Comparison of ENCODE assay signal across 11 cellular contexts in genomic region chr15:67547836-67548531, GRCh38. TPM values are rescaled to one million over a fixed set of nuclear protein-coding genes. Genes with fewer than 3 reads are reported as not detected.
DNase-seq lines count a peak whose midpoint lies in the region; ATAC-seq and TF ChIP-seq lines count a peak whose summit lies in the region.
"Had no signal": no experiment of that assay in that cellular context is flagged by ENCODE, and none has a peak within 500 bp of the region (broad histone marks: within the 10 kb centered on the region; RNA-seq: fewer than 3 reads in every experiment).

No MANE protein-coding gene starts in this region.

- H3K4me3 Mint-ChIP-seq in stimulated activated effector memory CD8-positive, alpha-beta T cell treated with anti-CD3 and anti-CD28 coated beads, Interleukin-12 subunit alpha, Interleukin-12 subunit beta, amount 100 ng/mL, for 72 hours = no peak overlapping the region
- H3K4me3 Mint-ChIP-seq in activated CD4-positive, alpha-beta T cell treated with anti-CD3 and anti-CD28 coated beads, Interleukin-2, amount 10 ng/mL, durations not matched to agents 24 days and 14 days = no peak overlapping the region
- H3K4me3 Mint-ChIP-seq: activated T-cell treated with anti-CD3 and anti-CD28 coated beads, Interleukin-2, amount 50 U/mL, for 72 hours; stimulated activated memory B cell treated with anti-CD40 and anti-IgM and Interleukin-4, amounts not matched to agents 10 μg/mL and 1 μg/mL and 100 μg/mL, for 72 hours had no signal

- peaks cover 33% of the 10 kb centered on the region for H3K36me3 Mint-ChIP-seq in stimulated activated effector memory CD8-positive, alpha-beta T cell treated with anti-CD3 and anti-CD28 coated beads, Interleukin-12 subunit alpha, Interleukin-12 subunit beta, amount 100 ng/mL, for 72 hours
- H3K36me3 Mint-ChIP-seq in activated CD4-positive, alpha-beta T cell treated with anti-CD3 and anti-CD28 coated beads, Interleukin-2, amount 10 ng/mL, durations not matched to agents 24 days and 14 days (ENCODE audit: low read depth) = peaks cover 32% of the 10 kb centered on the region

- peaks cover 13% of the 10 kb centered on the region for H3K36me3 ChIP-seq in left ventricle myocardium inferior

- intact Hi-C loops in left ventricle myocardium inferior (cut with micrococcal nuclease) = no loop called here
- intact Hi-C loops in activated CD4-positive, alpha-beta T cell treated with anti-CD3 and anti-CD28 coated beads, Interleukin-2, amount 10 ng/mL, durations not matched to agents 24 days and 14 days (cut with micrococcal nuclease) = no loop called here

- peaks cover 60% of the 10 kb centered on the region for H3K4me1 ChIP-seq in left ventricle myocardium inferior

- H3K4me3 ChIP-seq in left ventricle myocardium inferior = no peak overlapping the region

- peaks cover 32% of the 10 kb centered on the region for H3K4me1 Mint-ChIP-seq in stimulated activated effector memory CD8-positive, alpha-beta T cell treated with anti-CD3 and anti-CD28 coated beads, Interleukin-12 subunit alpha, Interleukin-12 subunit beta, amount 100 ng/mL, for 72 hours
- H3K4me1 Mint-ChIP-seq in activated CD4-positive, alpha-beta T cell treated with anti-CD3 and anti-CD28 coated beads, Interleukin-2, amount 10 ng/mL, durations not matched to agents 24 days and 14 days = peaks cover 24% of the 10 kb centered on the region

- no peak for TF ChIP-seq CTCF in left ventricle myocardium inferior (IDR thresholded peaks at IDR 0.05; ENCODE audit: borderline replicate concordance)

- ATAC-seq in stimulated activated effector memory CD8-positive, alpha-beta T cell treated with anti-CD3 and anti-CD28 coated beads, Interleukin-12 subunit alpha, Interleukin-12 subunit beta, amount 100 ng/mL, for 72 hours = no peak
- no peak for ATAC-seq in HG03354 (IDR thresholded peaks at IDR 0.05; ENCODE audit: poor library complexity, severe bottlenecking, unreplicated experiment)
- ATAC-seq: activated T-cell treated with anti-CD3 and anti-CD28 coated beads, Interleukin-2, amount 50 U/mL, for 72 hours; stimulated activated memory B cell treated with anti-CD40 and anti-IgM and Interleukin-4, amounts not matched to agents 10 μg/mL and 1 μg/mL and 100 μg/mL, for 72 hours had no signal

- CTCF ChIA-PET in HEK293T (lab: Yijun Ruan, JAX) = interaction anchor here (0.7 kb wide), 1 partner anchor 191 kb away, joined by 4 read pairs; no protein-coding TSS in a partner anchor

- H3K27me3 Mint-ChIP-seq in activated CD4-positive, alpha-beta T cell treated with anti-CD3 and anti-CD28 coated beads, Interleukin-2, amount 10 ng/mL, durations not matched to agents 24 days and 14 days = no peaks in the 10 kb centered on the region
- H3K27me3 Mint-ChIP-seq: stimulated activated memory B cell treated with anti-CD40 and anti-IgM and Interleukin-4, amounts not matched to agents 10 μg/mL and 1 μg/mL and 100 μg/mL, for 72 hours had no signal

- peak overlapping the region; percentile 13 for H3K27ac Mint-ChIP-seq in stimulated activated effector memory CD8-positive, alpha-beta T cell treated with anti-CD3 and anti-CD28 coated beads, Interleukin-12 subunit alpha, Interleukin-12 subunit beta, amount 100 ng/mL, for 72 hours
- H3K27ac Mint-ChIP-seq in activated CD4-positive, alpha-beta T cell treated with anti-CD3 and anti-CD28 coated beads, Interleukin-2, amount 10 ng/mL, durations not matched to agents 24 days and 14 days = no peak overlapping the region
- H3K27ac Mint-ChIP-seq: activated T-cell treated with anti-CD3 and anti-CD28 coated beads, Interleukin-2, amount 50 U/mL, for 72 hours; stimulated activated memory B cell treated with anti-CD40 and anti-IgM and Interleukin-4, amounts not matched to agents 10 μg/mL and 1 μg/mL and 100 μg/mL, for 72 hours had no signal

- peak overlapping the region; percentile 47 for H3K27ac ChIP-seq in left ventricle myocardium inferior (replicated peaks)

- DNase-seq in HEK293T (ENCODE audit: extremely low spot score) (no peak), amniotic epithelial cell (ENCODE audit: low read depth) (peak; percentile 48), left ventricle myocardium inferior (no peak), NCI-H1417 treated with DMSO at 0.1 percent for 48 hours (lab: John Stamatoyannopoulos, UW) (no peak)
- no peak for DNase-seq in stimulated activated effector memory CD8-positive, alpha-beta T cell treated with anti-CD3 and anti-CD28 coated beads, Interleukin-12 subunit alpha, Interleukin-12 subunit beta, amount 100 ng/mL, for 72 hours (ENCODE audit: low spot score in 2 of 2)
- DNase-seq in activated CD4-positive, alpha-beta T cell treated with anti-CD3 and anti-CD28 coated beads, Interleukin-2, amount 10 ng/mL, durations not matched to agents 24 days and 14 days = no peak
- DNase-seq: activated T-cell treated with anti-CD3 and anti-CD28 coated beads, Interleukin-2, amount 50 U/mL, for 72 hours; Calu3; NCI-H226 had no signal

- H3K9me3 ChIP-seq in left ventricle myocardium inferior (replicated peaks) = no peaks in the 10 kb centered on the region

- H3K9me3 Mint-ChIP-seq in stimulated activated effector memory CD8-positive, alpha-beta T cell treated with anti-CD3 and anti-CD28 coated beads, Interleukin-12 subunit alpha, Interleukin-12 subunit beta, amount 100 ng/mL, for 72 hours = no peaks in the 10 kb centered on the region
- H3K9me3 Mint-ChIP-seq in activated CD4-positive, alpha-beta T cell treated with anti-CD3 and anti-CD28 coated beads, Interleukin-2, amount 10 ng/mL, durations not matched to agents 24 days and 14 days = no peaks in the 10 kb centered on the region
- H3K9me3 Mint-ChIP-seq: activated T-cell treated with anti-CD3 and anti-CD28 coated beads, Interleukin-2, amount 50 U/mL, for 72 hours; stimulated activated memory B cell treated with anti-CD40 and anti-IgM and Interleukin-4, amounts not matched to agents 10 μg/mL and 1 μg/mL and 100 μg/mL, for 72 hours had no signal

- POLR2A ChIA-PET in HEK293T (lab: Yijun Ruan, JAX) = interaction anchor here (0.8 to 1.8 kb wide), 3 partner anchors 13 to 169 kb away, joined by 3 to 6 read pairs (median 5); no protein-coding TSS in a partner anchor

- H3K27me3 ChIP-seq in left ventricle myocardium inferior (ENCODE audit: low read depth) = no peaks in the 10 kb centered on the region

TF ChIP-seq in HEK293T, 16 proteins besides CTCF, POLR2A, EP300 and RAD21:
- peak; percentile 48 for TF ChIP-seq L3MBTL2 (conservative IDR thresholded peaks at IDR 0.05)
- no peak for TF ChIP-seq PKNOX1 (IDR thresholded peaks at IDR 0.05)

RNA-seq across cellular contexts. Expression of gene MAP2K5, which starts 5.5 kb away (rescaled TPM):
- 25.0 TPM for total RNA-seq in left ventricle myocardium inferior
- total RNA-seq in activated CD4-positive, alpha-beta T cell treated with anti-CD3 and anti-CD28 coated beads, Interleukin-2, amount 10 ng/mL, durations not matched to agents 24 days and 14 days = 21.0 and 25.1 TPM in 2 replicates

RNA-seq across cellular contexts. Expression of gene C15orf61, which starts 27.1 kb away (rescaled TPM):
- total RNA-seq in left ventricle myocardium inferior = 13.8 TPM
- 4.7 and 7.3 TPM in 2 replicates for total RNA-seq in activated CD4-positive, alpha-beta T cell treated with anti-CD3 and anti-CD28 coated beads, Interleukin-2, amount 10 ng/mL, durations not matched to agents 24 days and 14 days
